In the genomic region with DNA sequence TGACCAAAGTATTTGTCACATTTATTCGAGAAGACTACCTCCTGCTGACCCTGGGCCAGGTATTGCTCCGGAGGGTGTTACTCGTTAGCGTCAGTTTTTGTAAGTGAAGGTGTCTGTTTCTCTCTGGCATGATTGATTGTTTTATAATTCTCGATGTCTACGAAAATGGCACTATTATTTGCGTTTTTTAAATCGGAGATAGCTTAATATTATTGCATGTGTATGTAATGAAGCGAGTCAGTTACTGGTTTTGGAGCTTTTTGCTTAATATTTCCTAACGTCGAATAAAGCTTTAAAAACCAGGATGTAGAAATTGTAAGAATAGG, we compare ENCODE assay signal across 8 cellular contexts. TPM values are rescaled to one million over a fixed set of nuclear protein-coding genes. Genes with fewer than 3 reads are reported as not detected.
A peak's percentile ranks its signal among the peaks of the same experiment; 100 is the strongest.
DNase-seq lines count a peak whose midpoint lies in the region; ATAC-seq and TF ChIP-seq lines count a peak whose summit lies in the region.

No MANE protein-coding gene starts in this region.

- H3K27ac ChIP-seq in RWPE2 (ENCODE audit: poor library complexity, severe bottlenecking): peak overlapping the region; percentile 77
- H3K27ac ChIP-seq in esophagus muscularis mucosa (replicated peaks in 1 of 4): peak overlapping the region; percentile 87 to 94 (median 90)
- peak overlapping the region; percentile 88 to 90 for H3K27ac ChIP-seq in prostate gland

- TF ChIP-seq EP300 in esophagus muscularis mucosa (IDR thresholded peaks at IDR 0.05): no peak

- H3K4me3 ChIP-seq in RWPE2 (ENCODE audit: severe bottlenecking) (peak overlapping the region; percentile 77), esophagus muscularis mucosa (peak overlapping the region; percentile 66 to 81 (median 76)), prostate gland (peak overlapping the region; percentile 55 to 75)

- DNase-seq in RWPE2 (ENCODE audit: low spot score) (no peak), esophagus muscularis mucosa (ENCODE audit: extremely low spot score) (no peak), prostate gland (ENCODE audit: low spot score) (no peak), NCI-H82 (lab: John Stamatoyannopoulos, UW) (no peak), activated gamma-delta T cell treated with Interleukin-2 at 50 U/mL for 16 hours (no peak)

- peak overlapping the region; percentile 97 for H3K9ac ChIP-seq in ES-I3 (ENCODE audit: low read depth, low read length)

- H3K27me3 ChIP-seq in RWPE2 (ENCODE audit: insufficient read depth, poor library complexity, severe bottlenecking): no peaks in the 10 kb centered on the region
- no peaks in the 10 kb centered on the region for H3K27me3 ChIP-seq in esophagus muscularis mucosa
- no peaks in the 10 kb centered on the region for H3K27me3 ChIP-seq in prostate gland (replicated peaks; ENCODE audit: insufficient read depth)

- H3K36me3 ChIP-seq in ES-I3 (ENCODE audit: insufficient read depth, low read length): no peaks in the 10 kb centered on the region
- H3K36me3 ChIP-seq in RWPE2 (ENCODE audit: low read depth): peaks cover 8% of the 10 kb centered on the region
- H3K36me3 ChIP-seq in esophagus muscularis mucosa: no peaks in the 10 kb centered on the region
- no peaks in the 10 kb centered on the region for H3K36me3 ChIP-seq in prostate gland

- ATAC-seq in RWPE2 (ENCODE audit: low read depth): no peak
- ATAC-seq in GM18511 (IDR thresholded peaks at IDR 0.05; ENCODE audit: unreplicated experiment): no peak
- no peak for ATAC-seq in HG03442 (IDR thresholded peaks at IDR 0.05; ENCODE audit: unreplicated experiment)

- TF ChIP-seq CTCF in RWPE2 (IDR thresholded peaks at IDR 0.05; ENCODE audit: poor library complexity, severe bottlenecking) (peak; percentile 18), esophagus muscularis mucosa (IDR thresholded peaks at IDR 0.05) (no peak), prostate gland (IDR thresholded peaks at IDR 0.05) (no peak)

- peaks cover 9% of the 10 kb centered on the region for H3K4me1 ChIP-seq in ES-I3 (ENCODE audit: insufficient read depth, low read length)
- H3K4me1 ChIP-seq in RWPE2 (ENCODE audit: insufficient read depth, poor library complexity, severe bottlenecking): peaks cover 7% of the 10 kb centered on the region
- peaks cover 15 to 29% (median 22%) of the 10 kb centered on the region in 4 donors for H3K4me1 ChIP-seq in esophagus muscularis mucosa
- no peaks in the 10 kb centered on the region for H3K4me1 ChIP-seq in prostate gland (replicated peaks)

- TF ChIP-seq POLR2A in esophagus muscularis mucosa (IDR thresholded peaks at IDR 0.05; ENCODE audit: low read depth) (no peak), prostate gland (IDR thresholded peaks at IDR 0.05) (no peak)

- H3K9me3 ChIP-seq in ES-I3 (ENCODE audit: control insufficient read depth, insufficient read depth, low read length) (no peaks in the 10 kb centered on the region), RWPE2 (ENCODE audit: severe bottlenecking) (no peaks in the 10 kb centered on the region), esophagus muscularis mucosa (no peaks in the 10 kb centered on the region), prostate gland (no peaks in the 10 kb centered on the region)

- under 1% methylated on average over 11 of the region's 11 CpGs for WGBS in esophagus muscularis mucosa
- WGBS in prostate gland: under 1% methylated on average over 11 of the region's 11 CpGs

- intact Hi-C loops in esophagus muscularis mucosa (cut with DNase I) (no loop called here), prostate gland (cut with DNase I) (no loop called here)

RNA-seq across cellular contexts. Expression of a gene that starts 0.4 kb away (rescaled TPM):
- total RNA-seq in esophagus muscularis mucosa (10 to 100 TPM in 1 of 4 donors, 1 to 10 TPM in 3; 6.7 to 14.5 (median 8.7) TPM), prostate gland (10 to 100 TPM in 1 of 2 donors, 1 to 10 TPM in 1; 9.8 to 22.2 TPM)

RNA-seq across cellular contexts. Expression of a gene that starts 0.7 kb away (rescaled TPM):
- 1 to 10 TPM; 2.0 to 6.2 (median 2.1) TPM for total RNA-seq in esophagus muscularis mucosa
- total RNA-seq in prostate gland: 10 to 100 TPM in 1 of 2 donors, 1 to 10 TPM in 1; 2.0 to 13.8 TPM
